In genomic region chr1:235642943-235643371, GRCh38 we compare ENCODE assay signal across 12 cellular contexts. TPM values are rescaled to one million over a fixed set of nuclear protein-coding genes. Genes with fewer than 3 reads are reported as not detected.
DNase-seq lines count a peak whose midpoint lies in the region; ATAC-seq and TF ChIP-seq lines count a peak whose summit lies in the region.
"Had no signal": no experiment of that assay in that cellular context is flagged by ENCODE, and none has a peak within 500 bp of the region (broad histone marks: within the 10 kb centered on the region; RNA-seq: fewer than 3 reads in every experiment).

No MANE protein-coding gene starts in this region.

- peaks cover 27% of the 10 kb centered on the region for H3K27me3 Mint-ChIP-seq in activated CD4-positive, alpha-beta T cell treated with anti-CD3 and anti-CD28 coated beads, Interleukin-2, amount 10 ng/mL, durations not matched to agents 7 days and 5 days
- H3K27me3 Mint-ChIP-seq in endodermal cell (ENCODE audit: insufficient read depth): peaks cover 20% of the 10 kb centered on the region

- peaks cover 35% of the 10 kb centered on the region for H3K4me1 Mint-ChIP-seq in activated CD4-positive, alpha-beta T cell treated with anti-CD3 and anti-CD28 coated beads, Interleukin-2, amount 10 ng/mL, durations not matched to agents 7 days and 5 days
- H3K4me1 Mint-ChIP-seq in endodermal cell: peaks cover 29% of the 10 kb centered on the region

- H3K27me3 ChIP-seq in Loucy (ENCODE audit: insufficient read depth, low read length, poor library complexity, severe bottlenecking): no peaks in the 10 kb centered on the region
- peaks cover 28% of the 10 kb centered on the region for H3K27me3 ChIP-seq in endodermal cell (ENCODE audit: control insufficient read depth, insufficient read depth, low read length, poor library complexity, severe bottlenecking)
- H3K27me3 ChIP-seq in spleen (replicated peaks in 1 of 7): peaks cover 0 to 63% (median 15%) of the 10 kb centered on the region in 7 donors
- no peaks in the 10 kb centered on the region for H3K27me3 ChIP-seq in ovary

- CTCF ChIA-PET in activated CD4-positive, alpha-beta T cell treated with anti-CD3 and anti-CD28 coated beads, Interleukin-2, amount 10 ng/mL, durations not matched to agents 7 days and 5 days (lab: Charles Lee): no interaction called here

- H3K36me3 ChIP-seq in Loucy (ENCODE audit: insufficient read depth, low read length) (no peaks in the 10 kb centered on the region), endodermal cell (ENCODE audit: control insufficient read depth, insufficient read depth, low read length) (no peaks in the 10 kb centered on the region), spleen (no peaks in the 10 kb centered on the region), ovary (no peaks in the 10 kb centered on the region)
- H3K36me3 ChIP-seq: right atrium auricular region, tibial artery had no signal

- peak overlapping the region; percentile 91 for H3K9ac ChIP-seq in Loucy (ENCODE audit: low read depth, low read length, poor library complexity, severe bottlenecking)
- H3K9ac ChIP-seq in endodermal cell (ENCODE audit: extremely low read depth, low read length, poor library complexity, severe bottlenecking): no peak overlapping the region

- ATAC-seq in HG02938 (IDR thresholded peaks at IDR 0.05; ENCODE audit: unreplicated experiment): no peak

- POLR2A ChIA-PET in activated CD4-positive, alpha-beta T cell treated with anti-CD3 and anti-CD28 coated beads, Interleukin-2, amount 10 ng/mL, durations not matched to agents 7 days and 5 days (lab: Charles Lee): interaction anchor here (0.6 kb wide), 1 partner anchor 420 kb away, joined by 13 read pairs; no protein-coding TSS in a partner anchor

- H3K9me3 Mint-ChIP-seq in activated CD4-positive, alpha-beta T cell treated with anti-CD3 and anti-CD28 coated beads, Interleukin-2, amount 10 ng/mL, durations not matched to agents 7 days and 5 days: no peaks in the 10 kb centered on the region
- no peaks in the 10 kb centered on the region for H3K9me3 Mint-ChIP-seq in endodermal cell

- peak overlapping the region; percentile 97 for H3K4me2 ChIP-seq in Loucy (ENCODE audit: low read depth, low read length, poor library complexity, severe bottlenecking)

- no peaks in the 10 kb centered on the region for H3K9me2 ChIP-seq in Loucy (replicated peaks; ENCODE audit: low read depth, low read length)

- no peaks in the 10 kb centered on the region for H3K79me2 ChIP-seq in Loucy (ENCODE audit: insufficient read depth, low read length)

- no peaks in the 10 kb centered on the region for H4K20me1 ChIP-seq in Loucy (ENCODE audit: insufficient read depth, low read length, poor library complexity, severe bottlenecking)

- no peak overlapping the region; the same call in 1 of the 2 replicates for H2AFZ ChIP-seq in Loucy (ENCODE audit: low read length)

- H3K4me1 ChIP-seq in Loucy (ENCODE audit: insufficient read depth, low read length, poor library complexity, severe bottlenecking) (peaks cover 72% of the 10 kb centered on the region), endodermal cell (ENCODE audit: control insufficient read depth, insufficient read depth, low read length) (peaks cover 6% of the 10 kb centered on the region), spleen (peaks cover 0 to 23% (median 15%) of the 10 kb centered on the region in 6 donors), ovary (ENCODE audit: insufficient read depth) (no peaks in the 10 kb centered on the region)
- H3K4me1 ChIP-seq: right atrium auricular region, tibial artery had no signal

- no peaks in the 10 kb centered on the region for H3K9me3 ChIP-seq in Loucy (ENCODE audit: insufficient read depth, low read depth, low read length)
- no peaks in the 10 kb centered on the region for H3K9me3 ChIP-seq in endodermal cell (ENCODE audit: control insufficient read depth, low read length)
- H3K9me3 ChIP-seq in spleen: no peaks in the 10 kb centered on the region
- no peaks in the 10 kb centered on the region for H3K9me3 ChIP-seq in ovary
- H3K9me3 ChIP-seq: right atrium auricular region, tibial artery had no signal

- peak; percentile 37; the same call in 1 of the 2 replicates for TF ChIP-seq CTCF in Loucy (conservative IDR thresholded peaks at IDR 0.05; ENCODE audit: low read length)
- peak; percentile 47 for TF ChIP-seq CTCF in endodermal cell (conservative IDR thresholded peaks at IDR 0.05)
- TF ChIP-seq CTCF in spleen (IDR thresholded peaks at IDR 0.05 in 8 of 11, conservative IDR thresholded peaks at IDR 0.05 in 3 of 11): no peak
- no peak for TF ChIP-seq CTCF in ovary (IDR thresholded peaks at IDR 0.05)

- peak overlapping the region; percentile 93 for H3K27ac Mint-ChIP-seq in activated CD4-positive, alpha-beta T cell treated with anti-CD3 and anti-CD28 coated beads, Interleukin-2, amount 10 ng/mL, durations not matched to agents 7 days and 5 days
- peak overlapping the region; percentile 46 for H3K27ac Mint-ChIP-seq in endodermal cell

- intact Hi-C loops in spleen (cut with DNase I; ENCODE audit: low total_unique reads): no loop called here
- intact Hi-C loops in ovary (cut with DNase I): no loop called here

- no peak for TF ChIP-seq EP300 in ovary (IDR thresholded peaks at IDR 0.05)

- peak overlapping the region; percentile 80 for H3K4me3 ChIP-seq in Loucy (ENCODE audit: low read length, poor library complexity, severe bottlenecking)
- no peak overlapping the region for H3K4me3 ChIP-seq in endodermal cell (ENCODE audit: low read length)
- no peak overlapping the region for H3K4me3 ChIP-seq in spleen
- H3K4me3 ChIP-seq in ovary: no peak overlapping the region
- H3K4me3 ChIP-seq: right atrium auricular region, tibial artery had no signal

- peaks cover 2% of the 10 kb centered on the region for H3K36me3 Mint-ChIP-seq in activated CD4-positive, alpha-beta T cell treated with anti-CD3 and anti-CD28 coated beads, Interleukin-2, amount 10 ng/mL, durations not matched to agents 7 days and 5 days (ENCODE audit: low read depth)
- H3K36me3 Mint-ChIP-seq in endodermal cell (ENCODE audit: low read depth): no peaks in the 10 kb centered on the region

- H3K4me3 Mint-ChIP-seq in activated CD4-positive, alpha-beta T cell treated with anti-CD3 and anti-CD28 coated beads, Interleukin-2, amount 10 ng/mL, durations not matched to agents 7 days and 5 days: no peak overlapping the region
- no peak overlapping the region for H3K4me3 Mint-ChIP-seq in endodermal cell

- 31 to 41% methylated on average over 8 to 11 of the region's 11 CpGs for WGBS in endodermal cell (ENCODE audit: insufficient coverage in 1 of 2, insufficient read length in 1 of 2), 2 experiments
- 42 to 52% (median 50%) methylated on average over 11 of the region's 11 CpGs for WGBS in spleen, 5 donors
- WGBS in ovary, 3 donors: 72 to 78% (median 72%) methylated on average over 11 of the region's 11 CpGs

- DNase-seq in activated CD4-positive, alpha-beta T cell treated with anti-CD3 and anti-CD28 coated beads, Interleukin-2, amount 10 ng/mL, durations not matched to agents 7 days and 5 days: no peak
- DNase-seq in activated CD4-positive, alpha-beta T cell treated with anti-CD3 and anti-CD28 coated beads for 4 hours: no peak
- DNase-seq in endodermal cell (peak; percentile 95), spleen (peak; percentile 73), ovary (no peak), NOMO-1 treated with DMSO at 0.1 percent for 48 hours (lab: John Stamatoyannopoulos, UW; ENCODE audit: unreplicated experiment) (no peak)
- DNase-seq: NCI-H146, tibial artery had no signal

- peaks cover 6% of the 10 kb centered on the region for H3F3A ChIP-seq in Loucy (ENCODE audit: low read depth)

- H3K27ac ChIP-seq in endodermal cell (ENCODE audit: low read depth, low read length) (peak overlapping the region; percentile 32), spleen (peak overlapping the region in 1 of 8 donors; percentile 78), ovary (no peak overlapping the region)
- H3K27ac ChIP-seq: epithelial cell of prostate, right atrium auricular region, tibial artery had no signal

- TF ChIP-seq POLR2A in spleen (IDR thresholded peaks at IDR 0.05): no peak
- no peak for TF ChIP-seq POLR2A in ovary (IDR thresholded peaks at IDR 0.05)

RNA-seq across cellular contexts. Expression of gene GNG4, which starts 6.6 kb away (rescaled TPM):
- total RNA-seq in activated CD4-positive, alpha-beta T cell treated with anti-CD3 and anti-CD28 coated beads, Interleukin-2, amount 10 ng/mL, durations not matched to agents 7 days and 5 days: under 1 TPM; 0.37 to 0.42 TPM
- total RNA-seq in endodermal cell (10 to 100 TPM; 13.5 to 14.2 TPM), spleen (under 1 TPM in 1 of 7 donors, not detected in 6; 0.17 TPM), ovary (10 to 100 TPM; 14.2 to 43.9 (median 32.1) TPM)
- 23.3 TPM for polyA plus RNA-seq in endodermal cell (2013, experiment 1 of 2)
- polyA plus RNA-seq in endodermal cell (2013, experiment 2 of 2): 22.1 TPM
- polyA plus RNA-seq in spleen (under 1 TPM; 0.13 to 0.65 (median 0.19) TPM), ovary (10 to 100 TPM; 19.4 to 62.4 TPM)
- total RNA-seq: right atrium auricular region had no signal

Comparison
In these comparisons a context has a peak if more than half of its experiments do, and no peak if none do; other contexts are left out.
1. DNase-seq: peak in endodermal cell (single experiment) and spleen (single experiment); none in activated CD4-positive, alpha-beta T cell treated with anti-CD3 and anti-CD28 coated beads, Interleukin-2, amount 10 ng/mL, durations not matched to agents 7 days and 5 days (single experiment), activated CD4-positive, alpha-beta T cell treated with anti-CD3 and anti-CD28 coated beads for 4 hours (0 of 2), ovary (0 of 5) and NOMO-1 treated with DMSO at 0.1 percent for 48 hours (single experiment).
2. CTCF ChIP-seq: peak in Loucy (single experiment) and endodermal cell (single experiment); none in spleen (0 of 11) and ovary (0 of 3).
3. RNA of gene GNG4, which starts 6.6 kb away (total RNA-seq): 14.2 to 43.9 TPM in ovary and 13.5 to 14.2 TPM in endodermal cell; 0.37 to 0.42 TPM in activated CD4-positive, alpha-beta T cell treated with anti-CD3 and anti-CD28 coated beads, Interleukin-2, amount 10 ng/mL, durations not matched to agents 7 days and 5 days and 0.17 TPM in spleen; every median in the first group is over 10 times any median in the second.